Comparison of ENCODE assay signal across 1 cellular context in genomic region chr10:1488970-1489548, GRCh38.
TF ChIP-seq lines count a peak whose summit lies in the region.

No MANE protein-coding gene starts in this region.

TF ChIP-seq in H1, 55 proteins besides CTCF, POLR2A, EP300 and RAD21:
- TF ChIP-seq RNF2 (IDR thresholded peaks at IDR 0.05; ENCODE audit: borderline replicate concordance, low read depth, low read length, missing control alignments, poor library complexity, severe bottlenecking) (no peak), E2F6 (IDR thresholded peaks at IDR 0.05) (no peak), CBX5 (IDR thresholded peaks at IDR 0.05; ENCODE audit: low read depth, low read length) (no peak), TAF1 (IDR thresholded peaks at IDR 0.05; ENCODE audit: low read depth, low read length) (no peak), JUN (IDR thresholded peaks at IDR 0.05; ENCODE audit: low read depth, low read length) (no peak), CREB1 (IDR thresholded peaks at IDR 0.05) (no peak), EZH2 (IDR thresholded peaks at IDR 0.05; ENCODE audit: low read depth, low read length, severe bottlenecking) (no peak), TBP (IDR thresholded peaks at IDR 0.05; ENCODE audit: low read depth, low read length) (no peak), SIN3A (conservative IDR thresholded peaks at IDR 0.05 in 1 of 2, IDR thresholded peaks at IDR 0.05 in 1 of 2; ENCODE audit: low read depth in 1 of 2, low read length in 2 of 2) (no peak), TEAD4 (IDR thresholded peaks at IDR 0.05; ENCODE audit: low read depth, low read length) (no peak), CHD1 (IDR thresholded peaks at IDR 0.05; ENCODE audit: low read depth, low read length) (no peak), HDAC6 (IDR thresholded peaks at IDR 0.05; ENCODE audit: low read depth, low read length) (no peak), CHD2 (IDR thresholded peaks at IDR 0.05; ENCODE audit: low read length) (no peak), ASH2L (IDR thresholded peaks at IDR 0.05; ENCODE audit: low read length) (no peak), SP2 (IDR thresholded peaks at IDR 0.05; ENCODE audit: low read length) (no peak), CEBPB (IDR thresholded peaks at IDR 0.05; ENCODE audit: low read depth, low read length) (no peak), CHD7 (IDR thresholded peaks at IDR 0.05; ENCODE audit: insufficient replicate concordance, low read length) (no peak), YY1 (IDR thresholded peaks at IDR 0.05; ENCODE audit: low read depth, low read length) (no peak), CTBP2 (IDR thresholded peaks at IDR 0.05; ENCODE audit: borderline replicate concordance, insufficient read depth, insufficient read length, low read length) (no peak)
